In genomic region chr16:46971271-46971670, GRCh38 we compare ENCODE assay signal across 12 cellular contexts. TPM values are rescaled to one million over a fixed set of nuclear protein-coding genes. Genes with fewer than 3 reads are reported as not detected.
A peak's percentile ranks its signal among the peaks of the same experiment; 100 is the strongest.
DNase-seq lines count a peak whose midpoint lies in the region; TF ChIP-seq lines count a peak whose summit lies in the region.
"Had no signal": no experiment of that assay in that cellular context is flagged by ENCODE, and none has a peak within 500 bp of the region (broad histone marks: within the 10 kb centered on the region; RNA-seq: fewer than 3 reads in every experiment).

No MANE protein-coding gene starts in this region.

- peak overlapping the region; percentile 28 for H3K4me3 Mint-ChIP-seq in T-helper 2 cell treated with Interferon-gamma antibody and Interleukin-4, amounts not matched to agents 5 μg/mL and 100 μg/mL, for 36 hours
- peak overlapping the region; percentile 99 for H3K4me3 Mint-ChIP-seq in activated naive CD8-positive, alpha-beta T cell
- H3K4me3 Mint-ChIP-seq in nephron progenitor cell, result peak overlapping the region; percentile 91

- H3K27ac ChIP-seq in HUES6 (ENCODE audit: low read depth, low read length) (no peak overlapping the region), testis (no peak overlapping the region)
- H3K27ac ChIP-seq: tibial artery had no signal

- no peak for TF ChIP-seq POLR2A in testis (IDR thresholded peaks at IDR 0.05)

- H3K36me3 ChIP-seq in HUES6 (ENCODE audit: control insufficient read depth, insufficient read depth, low read length), result peaks cover 53% of the 10 kb centered on the region
- H3K36me3 ChIP-seq in testis (ENCODE audit: low read depth, missing control alignments), result no peaks in the 10 kb centered on the region

- TF ChIP-seq CTCF in nephron progenitor cell (IDR thresholded peaks at IDR 0.05), result no peak
- no peak for TF ChIP-seq CTCF in testis (IDR thresholded peaks at IDR 0.05)

- H3K9ac ChIP-seq in HUES6 (ENCODE audit: low read length), result no peak overlapping the region

- no peaks in the 10 kb centered on the region for H3K9me3 Mint-ChIP-seq in T-helper 2 cell treated with Interferon-gamma antibody and Interleukin-4, amounts not matched to agents 5 μg/mL and 100 μg/mL, for 36 hours
- H3K9me3 Mint-ChIP-seq in activated naive CD8-positive, alpha-beta T cell (ENCODE audit: low read depth), result no peaks in the 10 kb centered on the region
- H3K9me3 Mint-ChIP-seq in nephron progenitor cell, result no peaks in the 10 kb centered on the region

- H3K9me3 ChIP-seq in HUES6 (ENCODE audit: control insufficient read depth, insufficient read depth, low read depth, low read length) (no peaks in the 10 kb centered on the region), testis (no peaks in the 10 kb centered on the region)
- H3K9me3 ChIP-seq: spleen, tibial artery had no signal

- no peaks in the 10 kb centered on the region for H3K27me3 ChIP-seq in HUES6 (ENCODE audit: control insufficient read depth, insufficient read depth, low read length)
- H3K27me3 ChIP-seq in testis, result no peaks in the 10 kb centered on the region
- H3K27me3 ChIP-seq: spleen, tibial artery had no signal

- H3K4me1 ChIP-seq in HUES6 (ENCODE audit: control insufficient read depth, insufficient read depth, low read length), result peaks cover 22% of the 10 kb centered on the region
- H3K4me1 ChIP-seq in testis, result peaks cover 27% of the 10 kb centered on the region

- peak overlapping the region; percentile 31; the same call in 1 of the 2 replicates for H3K4me3 ChIP-seq in HUES6 (ENCODE audit: low read depth, low read length)
- no peak overlapping the region for H3K4me3 ChIP-seq in testis

- WGBS in testis, 2 donors, result 73 to 90% methylated on average over 7 of the region's 7 CpGs

- intact Hi-C loops in testis (cut with DNase I; ENCODE audit: low total_unique reads), result no loop called here

- H3K27me3 Mint-ChIP-seq in T-helper 2 cell treated with Interferon-gamma antibody and Interleukin-4, amounts not matched to agents 5 μg/mL and 100 μg/mL, for 36 hours (ENCODE audit: low read depth), result no peaks in the 10 kb centered on the region
- no peaks in the 10 kb centered on the region for H3K27me3 Mint-ChIP-seq in activated naive CD8-positive, alpha-beta T cell
- peaks cover 3% of the 10 kb centered on the region for H3K27me3 Mint-ChIP-seq in nephron progenitor cell (ENCODE audit: low read depth, poor library complexity)

- DNase-seq in T-helper 2 cell treated with Interferon-gamma antibody and Interleukin-4, amounts not matched to agents 5 μg/mL and 100 μg/mL, for 36 hours (ENCODE audit: low spot score), result no peak
- no peak for DNase-seq in T-helper 2 cell
- DNase-seq in nephron progenitor cell, result no peak
- DNase-seq in pons (ENCODE audit: low spot score), result no peak
- no peak for DNase-seq in activated gamma-delta T cell (lab: John Stamatoyannopoulos, UW)
- DNase-seq in testis, result no peak
- DNase-seq: DMS 273 treated with DMSO at 0.1 percent for 48 hours, kidney glomerular epithelial cell, spleen, tibial artery had no signal

- peaks cover 39% of the 10 kb centered on the region for H3K4me1 Mint-ChIP-seq in T-helper 2 cell treated with Interferon-gamma antibody and Interleukin-4, amounts not matched to agents 5 μg/mL and 100 μg/mL, for 36 hours (ENCODE audit: low read depth)
- H3K4me1 Mint-ChIP-seq in activated naive CD8-positive, alpha-beta T cell (ENCODE audit: low read depth), result peaks cover 70% of the 10 kb centered on the region
- H3K4me1 Mint-ChIP-seq in nephron progenitor cell, result peaks cover 39% of the 10 kb centered on the region

- H3K27ac Mint-ChIP-seq in T-helper 2 cell treated with Interferon-gamma antibody and Interleukin-4, amounts not matched to agents 5 μg/mL and 100 μg/mL, for 36 hours, result no peak overlapping the region
- H3K27ac Mint-ChIP-seq in activated naive CD8-positive, alpha-beta T cell, result peak overlapping the region; percentile 78
- H3K27ac Mint-ChIP-seq in nephron progenitor cell, result peak overlapping the region; percentile 72

- peaks cover 45% of the 10 kb centered on the region for H3K36me3 Mint-ChIP-seq in T-helper 2 cell treated with Interferon-gamma antibody and Interleukin-4, amounts not matched to agents 5 μg/mL and 100 μg/mL, for 36 hours (ENCODE audit: low read depth)
- H3K36me3 Mint-ChIP-seq in activated naive CD8-positive, alpha-beta T cell, result peaks cover 7% of the 10 kb centered on the region
- peaks cover 46% of the 10 kb centered on the region for H3K36me3 Mint-ChIP-seq in nephron progenitor cell (ENCODE audit: low read depth)

RNA-seq across cellular contexts. Expression of gene DNAJA2, which starts 2.2 kb away (rescaled TPM):
- total RNA-seq in testis, result 10 to 100 TPM; 51.5 to 68.4 TPM
- 94.5 TPM for polyA plus RNA-seq in testis (ENCODE audit: insufficient read depth, low read depth, low replicate concordance)

Comparison
In these comparisons a context has a peak if more than half of its experiments do, and no peak if none do; other contexts are left out.
1. H3K4me3 Mint-ChIP-seq: peak in every context shown above with its lines; median percentile 99 in activated naive CD8-positive, alpha-beta T cell; 91 in nephron progenitor cell; 28 in T-helper 2 cell treated with Interferon-gamma antibody and Interleukin-4, amounts not matched to agents 5 μg/mL and 100 μg/mL, for 36 hours.